ENCODE assay signal across 8 cellular contexts in genomic region chr17:73156887-73157870, GRCh38. TPM values are rescaled to one million over a fixed set of nuclear protein-coding genes. Genes with fewer than 3 reads are reported as not detected.
A peak's percentile ranks its signal among the peaks of the same experiment; 100 is the strongest.
DNase-seq lines count a peak whose midpoint lies in the region; ATAC-seq and TF ChIP-seq lines count a peak whose summit lies in the region.
"Had no signal": no experiment of that assay in that cellular context is flagged by ENCODE, and none has a peak within 500 bp of the region (broad histone marks: within the 10 kb centered on the region; RNA-seq: fewer than 3 reads in every experiment).

No MANE protein-coding gene starts in this region.

- H3K27ac Mint-ChIP-seq in stimulated activated naive CD8-positive, alpha-beta T cell treated with anti-CD3 and anti-CD28 coated beads, Interleukin-15, amount 100 ng/mL, for 72 hours: no peak overlapping the region

- no CpG with 5 or more reads among the region's 11 CpGs for WGBS in mesendoderm (ENCODE audit: extremely low coverage, insufficient coverage, low lambda C conversion rate)

- H3K4me3 ChIP-seq in GM12865 (ENCODE audit: low read depth, low read length) (peak overlapping the region; percentile 13), H7 (ENCODE audit: insufficient read depth, low read depth, low read length) (no peak overlapping the region), OCI-LY3 (ENCODE audit: low read length) (peak overlapping the region; percentile 48), mesendoderm (ENCODE audit: low read length) (no peak overlapping the region)

- H2AFZ ChIP-seq in OCI-LY3 (ENCODE audit: low read depth, low read length): peak overlapping the region; percentile 57

- H3K27ac ChIP-seq in OCI-LY3 (ENCODE audit: low read length) (peak overlapping the region; percentile 89), mesendoderm (ENCODE audit: low read depth, low read length) (no peak overlapping the region)

- peak overlapping the region; percentile 37 for H2AK5ac ChIP-seq in mesendoderm (ENCODE audit: low read length)

- no peak overlapping the region for H3K4me3 Mint-ChIP-seq in stimulated activated naive CD8-positive, alpha-beta T cell treated with anti-CD3 and anti-CD28 coated beads, Interleukin-15, amount 100 ng/mL, for 72 hours

- H3K9ac ChIP-seq in OCI-LY3 (ENCODE audit: low read length): peak overlapping the region; percentile 67
- H3K9ac ChIP-seq in mesendoderm (ENCODE audit: low read length): no peak overlapping the region

- H2BK15ac ChIP-seq in mesendoderm (replicated peaks; ENCODE audit: low read depth): no peak overlapping the region

- H3K4me1 ChIP-seq in OCI-LY3 (ENCODE audit: low read length) (peaks cover 65% of the 10 kb centered on the region), mesendoderm (ENCODE audit: control insufficient read depth, low read depth, low read length) (peaks cover 15% of the 10 kb centered on the region)

- no peak overlapping the region for H4K5ac ChIP-seq in mesendoderm (ENCODE audit: low read length)

- peaks cover 10% of the 10 kb centered on the region for H3K4me1 Mint-ChIP-seq in stimulated activated naive CD8-positive, alpha-beta T cell treated with anti-CD3 and anti-CD28 coated beads, Interleukin-15, amount 100 ng/mL, for 72 hours

- H3K27me3 Mint-ChIP-seq in stimulated activated naive CD8-positive, alpha-beta T cell treated with anti-CD3 and anti-CD28 coated beads, Interleukin-15, amount 100 ng/mL, for 72 hours: peaks cover 44% of the 10 kb centered on the region

- no peak overlapping the region for H3K18ac ChIP-seq in mesendoderm (ENCODE audit: low read length)

- H3K4me2 ChIP-seq in OCI-LY3 (ENCODE audit: low read length): peak overlapping the region; percentile 86
- no peak overlapping the region for H3K4me2 ChIP-seq in mesendoderm (ENCODE audit: low read length)

- ATAC-seq in stimulated activated naive CD8-positive, alpha-beta T cell treated with anti-CD3 and anti-CD28 coated beads, Interleukin-15, amount 100 ng/mL, for 72 hours: no peak

- no peaks in the 10 kb centered on the region for H3K27me3 ChIP-seq in H7 (ENCODE audit: control insufficient read depth, insufficient read depth, low read length)
- H3K27me3 ChIP-seq in OCI-LY3 (ENCODE audit: low read depth, low read length): peaks cover 6% of the 10 kb centered on the region; the same call in 1 of the 2 replicates
- no peaks in the 10 kb centered on the region for H3K27me3 ChIP-seq in mesendoderm (ENCODE audit: insufficient read depth, low read length, poor library complexity)

- peak overlapping the region; percentile 44 for H3K56ac ChIP-seq in mesendoderm (ENCODE audit: low read length)

- no peak overlapping the region for H2BK120ac ChIP-seq in mesendoderm (ENCODE audit: low read depth, low read length)

- DNase-seq in GM12865 (ENCODE audit: low read depth) (peak; percentile 72), H7 (peak; percentile 40), mesendoderm (peak; percentile 48), AG08395 (ENCODE audit: low spot score) (no peak)
- no peak for DNase-seq in activated effector memory CD4-positive, alpha-beta T cell treated with Interleukin-2 at 50 U/mL for 16 hours
- DNase-seq in stimulated activated naive CD8-positive, alpha-beta T cell treated with anti-CD3 and anti-CD28 coated beads, Interleukin-15, amount 100 ng/mL, for 72 hours: no peak

- H3K36me3 ChIP-seq in H7 (replicated peaks; ENCODE audit: control insufficient read depth, insufficient read depth, low read length) (no peaks in the 10 kb centered on the region), OCI-LY3 (replicated peaks; ENCODE audit: low read depth, low read length) (no peaks in the 10 kb centered on the region), mesendoderm (ENCODE audit: control insufficient read depth, insufficient read depth, low read length) (no peaks in the 10 kb centered on the region)

- no peak for TF ChIP-seq CTCF in GM12865 (IDR thresholded peaks at IDR 0.05; ENCODE audit: insufficient read depth, low read depth, low read length, missing control alignments)
- TF ChIP-seq CTCF in OCI-LY3 (IDR thresholded peaks at IDR 0.05; ENCODE audit: low read depth, low read length): no peak

- no peaks in the 10 kb centered on the region for H3K9me3 ChIP-seq in OCI-LY3 (ENCODE audit: insufficient read depth, low read length)

- H3K79me2 ChIP-seq in OCI-LY3 (ENCODE audit: low read length) (no peaks in the 10 kb centered on the region), mesendoderm (ENCODE audit: control insufficient read depth, insufficient read depth, low read length) (no peaks in the 10 kb centered on the region)

- no peak overlapping the region for H3K23ac ChIP-seq in mesendoderm (ENCODE audit: low read length)

- no peaks in the 10 kb centered on the region for H4K20me1 ChIP-seq in OCI-LY3 (ENCODE audit: insufficient read depth, low read length)

- H3K4ac ChIP-seq in mesendoderm (ENCODE audit: low read depth, low read length): no peak overlapping the region

- H2BK5ac ChIP-seq in mesendoderm (ENCODE audit: low read length): peak overlapping the region; percentile 27

- H3K79me1 ChIP-seq in mesendoderm (ENCODE audit: low read length): no peaks in the 10 kb centered on the region

- H4K8ac ChIP-seq in mesendoderm (ENCODE audit: low read depth, low read length): no peak overlapping the region

- peaks cover 0 to 4% of the 10 kb centered on the region in 2 donors for H3K9me3 Mint-ChIP-seq in stimulated activated naive CD8-positive, alpha-beta T cell treated with anti-CD3 and anti-CD28 coated beads, Interleukin-15, amount 100 ng/mL, for 72 hours

RNA-seq across cellular contexts. Expression of gene SSTR2, which starts 7.6 kb away (rescaled TPM):
- total RNA-seq in H7 (2014; rRNA removed; shearing (Covaris generic)): 1.3 and 2.5 TPM in 2 replicates
- polyA plus RNA-seq in mesendoderm (2013, experiment 1 of 2): 0.38 TPM
- 0.35 TPM for polyA plus RNA-seq in mesendoderm (2013, experiment 2 of 2)
- total RNA-seq: esophagus mucosa had no signal

RNA-seq across cellular contexts. Expression of gene COG1, which starts 35.7 kb away (rescaled TPM):
- total RNA-seq in H7 (2014; rRNA removed; shearing (Covaris generic)): 12.9 and 20.4 TPM in 2 replicates
- 17.9 TPM for polyA plus RNA-seq in mesendoderm (2013, experiment 1 of 2)
- 18.4 TPM for polyA plus RNA-seq in mesendoderm (2013, experiment 2 of 2)

Comparison
In these comparisons a context has a peak if more than half of its experiments do, and no peak if none do; other contexts are left out.
1. DNase-seq: peak in GM12865 (single experiment), H7 (single experiment) and mesendoderm (single experiment); none in AG08395 (single experiment), activated effector memory CD4-positive, alpha-beta T cell treated with Interleukin-2 at 50 U/mL for 16 hours (single experiment) and stimulated activated naive CD8-positive, alpha-beta T cell treated with anti-CD3 and anti-CD28 coated beads, Interleukin-15, amount 100 ng/mL, for 72 hours (0 of 2).
2. H3K4me3 ChIP-seq: peak in GM12865 (single experiment) and OCI-LY3 (single experiment); none in H7 (single experiment) and mesendoderm (single experiment).